Comparison of ENCODE assay signal across 12 cellular contexts in genomic region chr20:49615401-49616153, GRCh38. TPM values are rescaled to one million over a fixed set of nuclear protein-coding genes. Genes with fewer than 3 reads are reported as not detected.
DNase-seq lines count a peak whose midpoint lies in the region; ATAC-seq, FAIRE-seq and TF ChIP-seq lines count a peak whose summit lies in the region.
"Had no signal": no experiment of that assay in that cellular context is flagged by ENCODE, and none has a peak within 500 bp of the region (broad histone marks: within the 10 kb centered on the region; RNA-seq: fewer than 3 reads in every experiment).

No MANE protein-coding gene starts in this region.

- no peaks in the 10 kb centered on the region for H3K9me3 Mint-ChIP-seq in activated naive CD4-positive, alpha-beta T cell treated with anti-CD3 and anti-CD28 coated beads, Interleukin-2, amount 10 ng/mL, durations not matched to agents 7 days and 5 days
- H3K9me3 Mint-ChIP-seq: immature natural killer cell had no signal

- CTCF ChIA-PET in activated naive CD4-positive, alpha-beta T cell treated with anti-CD3 and anti-CD28 coated beads, Interleukin-2, amount 10 ng/mL, durations not matched to agents 7 days and 5 days (lab: Charles Lee): interaction anchor here (5.7 to 16.8 kb wide), 2 partner anchors 75 to 230 kb away, joined by 57 to 532 read pairs; no protein-coding TSS in a partner anchor

- H3K27me3 ChIP-seq in neutrophil: no peaks in the 10 kb centered on the region

- peaks cover 10% of the 10 kb centered on the region for H3K4me1 Mint-ChIP-seq in activated naive CD4-positive, alpha-beta T cell treated with anti-CD3 and anti-CD28 coated beads, Interleukin-2, amount 10 ng/mL, durations not matched to agents 7 days and 5 days

- peak overlapping the region; percentile 21 for H3K27ac ChIP-seq in neutrophil

- H3K36me3 ChIP-seq in neutrophil: no peaks in the 10 kb centered on the region

- no peak for FAIRE-seq in urothelium cell line (lab: Jason Lieb, UNC)

- in situ Hi-C loops in Caki2 (cut with HindIII; ENCODE audit: low pct_unique_long_range_greater_than_20kb, low sequenced_read_pairs): no loop called here

- peaks cover 3% of the 10 kb centered on the region for H3K27me3 Mint-ChIP-seq in activated naive CD4-positive, alpha-beta T cell treated with anti-CD3 and anti-CD28 coated beads, Interleukin-2, amount 10 ng/mL, durations not matched to agents 7 days and 5 days

- H3K27ac Mint-ChIP-seq in activated naive CD4-positive, alpha-beta T cell treated with anti-CD3 and anti-CD28 coated beads, Interleukin-2, amount 10 ng/mL, durations not matched to agents 7 days and 5 days: no peak overlapping the region

- peak; percentile 84 for ATAC-seq in esophagus mucosa
- ATAC-seq: stimulated activated naive CD8-positive, alpha-beta T cell treated with anti-CD3 and anti-CD28 coated beads, Interleukin-15, Interleukin-2, amounts not matched to agents 100 U/mL and 50 U/mL, for 24 hours had no signal

- H3K9me3 ChIP-seq in neutrophil: no peaks in the 10 kb centered on the region

- peaks cover 22 to 32% of the 10 kb centered on the region in 2 experiments for H3K4me1 ChIP-seq in neutrophil (ENCODE audit: control insufficient read depth in 1 of 2, insufficient read depth in 1 of 2, low read depth in 1 of 2, low read length in 1 of 2)

- TF ChIP-seq CTCF in neutrophil (IDR thresholded peaks at IDR 0.05): no peak

- H3K4me3 Mint-ChIP-seq in activated naive CD4-positive, alpha-beta T cell treated with anti-CD3 and anti-CD28 coated beads, Interleukin-2, amount 10 ng/mL, durations not matched to agents 7 days and 5 days: no peak overlapping the region
- H3K4me3 Mint-ChIP-seq: immature natural killer cell had no signal

- H3K36me3 Mint-ChIP-seq in activated naive CD4-positive, alpha-beta T cell treated with anti-CD3 and anti-CD28 coated beads, Interleukin-2, amount 10 ng/mL, durations not matched to agents 7 days and 5 days: no peaks in the 10 kb centered on the region
- H3K36me3 Mint-ChIP-seq: immature natural killer cell had no signal

- peak; percentile 77 for DNase-seq in Caki2 (ENCODE audit: low read depth)
- DNase-seq in NCI-H460 (ENCODE audit: extremely low read depth, low read depth): peak; percentile 52
- DNase-seq in activated naive CD4-positive, alpha-beta T cell treated with anti-CD3 and anti-CD28 coated beads, Interleukin-2, amount 10 ng/mL, durations not matched to agents 7 days and 5 days: no peak
- no peak for DNase-seq in mesenteric fat pad (ENCODE audit: low spot score)
- DNase-seq in urothelium cell line (ENCODE audit: low spot score): no peak
- no peak for DNase-seq in pons (ENCODE audit: low spot score)
- DNase-seq: cortex of kidney; immature natural killer cell; NCI-H226; stimulated activated naive CD8-positive, alpha-beta T cell treated with anti-CD3 and anti-CD28 coated beads, Interleukin-15, Interleukin-2, amounts not matched to agents 100 U/mL and 50 U/mL, for 24 hours had no signal

- H3K4me3 ChIP-seq in neutrophil (ENCODE audit: low read depth in 1 of 2, low read length in 1 of 2): no peak overlapping the region

RNA-seq across cellular contexts. Expression of gene PTGIS, which starts 47.6 kb away (rescaled TPM):
- total RNA-seq in Caki2 (2014; rRNA removed; shearing (Covaris generic); ENCODE audit: low replicate concordance): not detected in 2 replicates
- total RNA-seq in NCI-H460 (2014; rRNA removed; shearing (Covaris generic)): not detected in 2 replicates
- polyA plus RNA-seq in NCI-H460 (2014; cell fraction: nucleus; rRNA removed): not detected in 2 replicates
- total RNA-seq in esophagus mucosa: 2.9 TPM
- 124 TPM for total RNA-seq in mesenteric fat pad
- polyA plus RNA-seq: immature natural killer cell had no signal

Comparison
In these comparisons a context has a peak if more than half of its experiments do, and no peak if none do; other contexts are left out.
1. DNase-seq: peak in Caki2 (single experiment) and NCI-H460 (single experiment); none in activated naive CD4-positive, alpha-beta T cell treated with anti-CD3 and anti-CD28 coated beads, Interleukin-2, amount 10 ng/mL, durations not matched to agents 7 days and 5 days (single experiment), mesenteric fat pad (single experiment), urothelium cell line (single experiment) and pons (single experiment).
2. RNA of gene PTGIS, which starts 47.6 kb away (total RNA-seq): 124 TPM in mesenteric fat pad (single experiment); 2.9 TPM in esophagus mucosa (single experiment), not detected in Caki2 and not detected in NCI-H460; every median in the first group is over 10 times any median in the second.